ENCODE assay signal across 31 cellular contexts in genomic region chr11:126534141-126534805, GRCh38.
"Had no signal": no experiment of that assay in that cellular context is flagged by ENCODE, and none has a peak within 500 bp of the region (broad histone marks: within the 10 kb centered on the region; RNA-seq: fewer than 3 reads in every experiment).

No MANE protein-coding gene starts in this region.

- H2AFZ ChIP-seq: PC-9 had no signal

- H3K4me3 ChIP-seq: cardiac muscle cell, PC-9 had no signal

- H3K27ac ChIP-seq: cardiac muscle cell, PC-9, VCaP had no signal

- H3K36me3 ChIP-seq: cardiac muscle cell had no signal

- ATAC-seq: activated CD8-positive, alpha-beta memory T cell treated with anti-CD3 and anti-CD28 coated beads, Interleukin-2, amount 10 ng/mL, durations not matched to agents 7 days and 5 days had no signal

- H3K4me2 ChIP-seq: PC-9 had no signal

- DNase-seq: activated CD4-positive, alpha-beta memory T cell treated with anti-CD3 and anti-CD28 coated beads, Interleukin-2, amount 10 ng/mL, durations not matched to agents 7 days and 5 days; activated CD4-positive, alpha-beta T cell treated with anti-CD3 and anti-CD28 coated beads for 1 hour; activated CD4-positive, alpha-beta T cell treated with anti-CD3 and anti-CD28 coated beads for 48 hours; activated CD4-positive, CD25-positive, alpha-beta regulatory T cell; activated CD8-positive, alpha-beta memory T cell treated with anti-CD3 and anti-CD28 coated beads for 24 hours; activated CD8-positive, alpha-beta memory T cell treated with anti-CD3 and anti-CD28 coated beads, Interleukin-2, amount 10 ng/mL, durations not matched to agents 7 days and 5 days; activated CD8-positive, alpha-beta memory T cell treated with anti-CD3 and anti-CD28 coated beads, Interleukin-2, amount 50 U/mL, for 48 hours; activated effector memory CD4-positive, alpha-beta T cell treated with Interleukin-2 at 50 U/mL for 16 hours; activated naive CD4-positive, alpha-beta T cell treated with anti-CD3 and anti-CD28 coated beads, Interleukin-2, amount 50 U/mL, for 16 hours; activated naive CD8-positive, alpha-beta T cell treated with anti-CD3 and anti-CD28 coated beads for 36 hours; activated T-cell treated with anti-CD3 and anti-CD28 coated beads, Interleukin-2, amount 50 U/mL, for 48 hours; amniotic stem cell; aorta; NCI-H1105; NCI-H1417 treated with DMSO at 0.1 percent for 48 hours; NCI-H187 treated with DMSO at 0.1 percent for 48 hours; NCI-H2081; NCI-H2171 treated with DMSO at 0.1 percent for 48 hours; NCI-H2227 treated with DMSO at 0.1 percent for 48 hours; NCI-H446; NCI-H526; NCI-H748 treated with DMSO at 0.1 percent for 48 hours; NK-92 treated with Interleukin-12 subunit alpha and Interleukin-12 subunit beta, amount 100 ng/mL, for 24 hours; PC-9; Right ventricle myocardium superior; SW 1271; T-helper 1 cell; T-helper 2 cell; T-helper 9 cell had no signal
